10 cellular contexts compared by ENCODE assay signal in genomic region chr1:76868916-76869315, GRCh38. TPM values are rescaled to one million over a fixed set of nuclear protein-coding genes. Genes with fewer than 3 reads are reported as not detected.
DNase-seq lines count a peak whose midpoint lies in the region; FAIRE-seq and TF ChIP-seq lines count a peak whose summit lies in the region.
"Had no signal": no experiment of that assay in that cellular context is flagged by ENCODE, and none has a peak within 500 bp of the region (broad histone marks: within the 10 kb centered on the region; RNA-seq: fewer than 3 reads in every experiment).

No MANE protein-coding gene starts in this region.

- DNase-seq in AG09309 (ENCODE audit: low read depth) (no peak), NCI-H748 (lab: John Stamatoyannopoulos, UW; ENCODE audit: unreplicated experiment) (peak; percentile 67), endothelial cell (ENCODE audit: low spot score) (peak; percentile 36), nephron progenitor cell (peak; percentile 60), DMS79 (lab: John Stamatoyannopoulos, UW) (no peak), D721Med (ENCODE audit: insufficient read length, low spot score) (no peak), NCI-H2196 (lab: John Stamatoyannopoulos, UW; ENCODE audit: unreplicated experiment) (no peak), AG08395 (ENCODE audit: low spot score) (no peak)

- H3K4me3 Mint-ChIP-seq in endothelial cell (ENCODE audit: unreplicated experiment), result peak overlapping the region; percentile 85
- H3K4me3 Mint-ChIP-seq in nephron progenitor cell, result peak overlapping the region; percentile 93

- H3K27ac Mint-ChIP-seq in endothelial cell (ENCODE audit: unreplicated experiment), result no peak overlapping the region
- no peak overlapping the region for H3K27ac Mint-ChIP-seq in nephron progenitor cell

- FAIRE-seq in D721Med (lab: Jason Lieb, UNC), result no peak
- FAIRE-seq: bronchial epithelial cell had no signal

- H3K27me3 Mint-ChIP-seq in endothelial cell (ENCODE audit: unreplicated experiment) (peaks cover 2% of the 10 kb centered on the region), nephron progenitor cell (ENCODE audit: low read depth, poor library complexity) (peaks cover 26% of the 10 kb centered on the region)

- H3K4me1 Mint-ChIP-seq in endothelial cell (ENCODE audit: unreplicated experiment) (no peaks in the 10 kb centered on the region), nephron progenitor cell (peaks cover 18% of the 10 kb centered on the region)

- no peaks in the 10 kb centered on the region for H3K36me3 Mint-ChIP-seq in endothelial cell (ENCODE audit: low read depth, unreplicated experiment)
- H3K36me3 Mint-ChIP-seq in nephron progenitor cell (ENCODE audit: low read depth), result peaks cover 10% of the 10 kb centered on the region

- TF ChIP-seq CTCF in AG09309 (IDR thresholded peaks at IDR 0.05; ENCODE audit: control insufficient read depth, insufficient read depth, low read depth, low read length, missing control alignments) (no peak), endothelial cell (IDR thresholded peaks at IDR 0.05; ENCODE audit: unreplicated experiment) (no peak), nephron progenitor cell (IDR thresholded peaks at IDR 0.05) (no peak), D721Med (IDR thresholded peaks at IDR 0.05; ENCODE audit: insufficient read depth, missing control alignments) (no peak)

- peak overlapping the region; percentile 71 for H3K4me3 ChIP-seq in AG09309 (ENCODE audit: control insufficient read depth, low read depth, low read length)
- H3K4me3 ChIP-seq: HAP-1 had no signal

- H3K9me3 Mint-ChIP-seq in endothelial cell (ENCODE audit: unreplicated experiment), result no peaks in the 10 kb centered on the region
- H3K9me3 Mint-ChIP-seq in nephron progenitor cell, result no peaks in the 10 kb centered on the region

RNA-seq across cellular contexts. Expression of gene ST6GALNAC5, which starts 1.6 kb away (rescaled TPM):
- total RNA-seq in endothelial cell (ENCODE audit: unreplicated experiment), result 0.87 TPM

Comparison
In these comparisons a context has a peak if more than half of its experiments do, and no peak if none do; other contexts are left out.
1. DNase-seq: peak in NCI-H748 (single experiment), endothelial cell (single experiment) and nephron progenitor cell (single experiment); none in AG09309 (single experiment), DMS79 (single experiment), D721Med (single experiment), NCI-H2196 (single experiment) and AG08395 (single experiment).